In genomic region chr20:63122626-63123025, GRCh38 we compare ENCODE assay signal across 27 cellular contexts.
DNase-seq lines count a peak whose midpoint lies in the region; ATAC-seq, FAIRE-seq and TF ChIP-seq lines count a peak whose summit lies in the region.
"Had no signal": no experiment of that assay in that cellular context is flagged by ENCODE, and none has a peak within 500 bp of the region (broad histone marks: within the 10 kb centered on the region; RNA-seq: fewer than 3 reads in every experiment).

No MANE protein-coding gene starts in this region.

- H3K9ac ChIP-seq in trophoblast cell (ENCODE audit: low read length) = no peak overlapping the region

- H3K36me3 ChIP-seq in trophoblast cell (ENCODE audit: control insufficient read depth in 1 of 2, insufficient read depth in 2 of 2, low read length in 2 of 2) = no peaks in the 10 kb centered on the region

- DNase-seq in activated naive CD8-positive, alpha-beta T cell treated with anti-CD3 and anti-CD28 coated beads, Interleukin-2, amount 10 ng/mL, durations not matched to agents 7 days and 5 days = peak; percentile 7
- DNase-seq in activated naive CD8-positive, alpha-beta T cell treated with anti-CD3 and anti-CD28 coated beads for 36 hours = no peak
- DNase-seq in chondrocyte (ENCODE audit: low spot score) (peak; percentile 5), osteocyte (ENCODE audit: extremely low spot score, unreplicated experiment) (peak; percentile 13), urothelium cell line (ENCODE audit: low spot score) (no peak), DMS114 treated with DMSO at 0.1 percent for 48 hours (lab: John Stamatoyannopoulos, UW; ENCODE audit: unreplicated experiment) (no peak), trophoblast cell (no peak)
- DNase-seq: C1 segment of cervical spinal cord, DMS79, EL, GDM1, GOT3, HCEC 1CT, NCI-H1048, NCI-H1417, NCI-H1694 treated with DMSO at 0.1 percent for 48 hours, NCI-H2081, NCI-H2227 treated with DMSO at 0.1 percent for 48 hours, NCI-H526 treated with DMSO at 0.1 percent for 48 hours, SHP77 treated with DMSO at 0.1 percent for 48 hours had no signal

- no peak overlapping the region for H3K23ac ChIP-seq in trophoblast cell (ENCODE audit: low read length)

- no peak overlapping the region for H3K4ac ChIP-seq in trophoblast cell (ENCODE audit: low read depth, low read length)

- H3K4me3 ChIP-seq in trophoblast cell (ENCODE audit: low read depth, low read length) = no peak overlapping the region
- H3K4me3 ChIP-seq: A549 had no signal

- no peak overlapping the region for H2AK5ac ChIP-seq in trophoblast cell (ENCODE audit: low read length)

- H3K27ac ChIP-seq in trophoblast cell (ENCODE audit: low read depth, low read length) = no peak overlapping the region
- H3K27ac ChIP-seq: A549, HL-60, RWPE1 had no signal

- no peak for ATAC-seq in activated naive CD8-positive, alpha-beta T cell treated with anti-CD3 and anti-CD28 coated beads, Interleukin-2, amount 10 ng/mL, durations not matched to agents 7 days and 5 days (ENCODE audit: low read depth)
- ATAC-seq: A549; CD8-positive, alpha-beta T cell; Panc1 had no signal

- no CpG with 5 or more reads among the region's 7 CpGs for WGBS in trophoblast cell (ENCODE audit: extremely low coverage, insufficient coverage, insufficient read length)

- H3K4me1 ChIP-seq in trophoblast cell (ENCODE audit: control insufficient read depth in 1 of 2, insufficient read depth in 2 of 2, low read length in 2 of 2) = no peaks in the 10 kb centered on the region
- H3K4me1 ChIP-seq: A549, Caco-2 had no signal

- H3K4me3 Mint-ChIP-seq in activated naive CD8-positive, alpha-beta T cell treated with anti-CD3 and anti-CD28 coated beads, Interleukin-2, amount 10 ng/mL, durations not matched to agents 7 days and 5 days = no peak overlapping the region
- H3K4me3 Mint-ChIP-seq in activated naive CD8-positive, alpha-beta T cell treated with anti-CD3 and anti-CD28 coated beads for 36 hours = no peak overlapping the region
- H3K4me3 Mint-ChIP-seq in chondrocyte (ENCODE audit: unreplicated experiment) = no peak overlapping the region
- H3K4me3 Mint-ChIP-seq in osteocyte (ENCODE audit: unreplicated experiment) = no peak overlapping the region
- H3K4me3 Mint-ChIP-seq: CD8-positive, alpha-beta T cell had no signal

- no peaks in the 10 kb centered on the region for H3K79me2 ChIP-seq in trophoblast cell (ENCODE audit: control insufficient read depth, insufficient read depth, low read length, poor library complexity)

- FAIRE-seq in urothelium cell line (lab: Jason Lieb, UNC) = peak; percentile 50
- FAIRE-seq: A549, GM12891 had no signal

- no peak overlapping the region for H2BK120ac ChIP-seq in trophoblast cell (ENCODE audit: insufficient read depth, low read length, poor library complexity)

- H4K91ac ChIP-seq in trophoblast cell (ENCODE audit: low read depth, low read length) = no peak overlapping the region

- no peaks in the 10 kb centered on the region for H3K36me3 Mint-ChIP-seq in activated naive CD8-positive, alpha-beta T cell treated with anti-CD3 and anti-CD28 coated beads, Interleukin-2, amount 10 ng/mL, durations not matched to agents 7 days and 5 days
- H3K36me3 Mint-ChIP-seq in activated naive CD8-positive, alpha-beta T cell treated with anti-CD3 and anti-CD28 coated beads for 36 hours = no peaks in the 10 kb centered on the region
- H3K36me3 Mint-ChIP-seq in chondrocyte (ENCODE audit: low read depth) (no peaks in the 10 kb centered on the region), osteocyte (ENCODE audit: unreplicated experiment) (no peaks in the 10 kb centered on the region)
- H3K36me3 Mint-ChIP-seq: CD8-positive, alpha-beta T cell had no signal

- TF ChIP-seq CTCF in chondrocyte (IDR thresholded peaks at IDR 0.05) = no peak
- no peak for TF ChIP-seq CTCF in osteocyte (IDR thresholded peaks at IDR 0.05)

- H3K79me1 ChIP-seq in trophoblast cell (ENCODE audit: low read length) = no peaks in the 10 kb centered on the region

- H3K27ac Mint-ChIP-seq in activated naive CD8-positive, alpha-beta T cell treated with anti-CD3 and anti-CD28 coated beads, Interleukin-2, amount 10 ng/mL, durations not matched to agents 7 days and 5 days = no peak overlapping the region
- H3K27ac Mint-ChIP-seq in activated naive CD8-positive, alpha-beta T cell treated with anti-CD3 and anti-CD28 coated beads for 36 hours = no peak overlapping the region
- H3K27ac Mint-ChIP-seq in chondrocyte (ENCODE audit: unreplicated experiment) (no peak overlapping the region), osteocyte (ENCODE audit: unreplicated experiment) (no peak overlapping the region)
- H3K27ac Mint-ChIP-seq: CD8-positive, alpha-beta T cell had no signal

- no peak overlapping the region for H3K18ac ChIP-seq in trophoblast cell (ENCODE audit: low read length)

- H3K9me3 ChIP-seq in trophoblast cell (ENCODE audit: insufficient read depth, low read depth, low read length) = peaks cover 10% of the 10 kb centered on the region
- H3K9me3 ChIP-seq: A549, Caco-2 had no signal

- H4K8ac ChIP-seq in trophoblast cell (ENCODE audit: low read depth, low read length) = no peak overlapping the region

- H2AFZ ChIP-seq in trophoblast cell (ENCODE audit: insufficient read depth, low read length, poor library complexity) = no peak overlapping the region

- no peak overlapping the region for H2BK12ac ChIP-seq in trophoblast cell (ENCODE audit: low read length)

- POLR2A ChIA-PET in activated naive CD8-positive, alpha-beta T cell treated with anti-CD3 and anti-CD28 coated beads, Interleukin-2, amount 10 ng/mL, durations not matched to agents 7 days and 5 days (lab: Charles Lee) = no interaction called here

- H3K4me2 ChIP-seq in trophoblast cell (ENCODE audit: low read length) = no peak overlapping the region
- H3K4me2 ChIP-seq: A549 had no signal

- H3K9me3 Mint-ChIP-seq in activated naive CD8-positive, alpha-beta T cell treated with anti-CD3 and anti-CD28 coated beads, Interleukin-2, amount 10 ng/mL, durations not matched to agents 7 days and 5 days = no peaks in the 10 kb centered on the region
- H3K9me3 Mint-ChIP-seq in activated naive CD8-positive, alpha-beta T cell treated with anti-CD3 and anti-CD28 coated beads for 36 hours = no peaks in the 10 kb centered on the region
- H3K9me3 Mint-ChIP-seq in chondrocyte (ENCODE audit: low read depth) = peaks cover 6% of the 10 kb centered on the region
- H3K9me3 Mint-ChIP-seq in osteocyte (ENCODE audit: unreplicated experiment) = no peaks in the 10 kb centered on the region
- H3K9me3 Mint-ChIP-seq: CD8-positive, alpha-beta T cell had no signal

- no peak overlapping the region for H3K14ac ChIP-seq in trophoblast cell (ENCODE audit: low read length)

- H3K27me3 ChIP-seq in trophoblast cell (ENCODE audit: insufficient read depth, low read length) = no peaks in the 10 kb centered on the region

- H2BK5ac ChIP-seq in trophoblast cell (ENCODE audit: low read depth, low read length, poor library complexity) = no peak overlapping the region

- no peak overlapping the region for H4K12ac ChIP-seq in trophoblast cell (ENCODE audit: low read depth, low read length)

- H3K4me1 Mint-ChIP-seq in activated naive CD8-positive, alpha-beta T cell treated with anti-CD3 and anti-CD28 coated beads, Interleukin-2, amount 10 ng/mL, durations not matched to agents 7 days and 5 days = no peaks in the 10 kb centered on the region
- H3K4me1 Mint-ChIP-seq in activated naive CD8-positive, alpha-beta T cell treated with anti-CD3 and anti-CD28 coated beads for 36 hours = no peaks in the 10 kb centered on the region
- no peaks in the 10 kb centered on the region for H3K4me1 Mint-ChIP-seq in chondrocyte (ENCODE audit: low read depth)
- no peaks in the 10 kb centered on the region for H3K4me1 Mint-ChIP-seq in osteocyte (ENCODE audit: unreplicated experiment)

- peaks cover 2% of the 10 kb centered on the region for H3K27me3 Mint-ChIP-seq in activated naive CD8-positive, alpha-beta T cell treated with anti-CD3 and anti-CD28 coated beads, Interleukin-2, amount 10 ng/mL, durations not matched to agents 7 days and 5 days
- H3K27me3 Mint-ChIP-seq in activated naive CD8-positive, alpha-beta T cell treated with anti-CD3 and anti-CD28 coated beads for 36 hours = peaks cover 2% of the 10 kb centered on the region
- H3K27me3 Mint-ChIP-seq in chondrocyte (ENCODE audit: low read depth) (peaks cover 27% of the 10 kb centered on the region), osteocyte (ENCODE audit: unreplicated experiment) (peaks cover 10% of the 10 kb centered on the region)

Comparison
In these comparisons a context has a peak if more than half of its experiments do, and no peak if none do; other contexts are left out.
1. DNase-seq: peak in activated naive CD8-positive, alpha-beta T cell treated with anti-CD3 and anti-CD28 coated beads, Interleukin-2, amount 10 ng/mL, durations not matched to agents 7 days and 5 days (single experiment), chondrocyte (single experiment) and osteocyte (single experiment); none in activated naive CD8-positive, alpha-beta T cell treated with anti-CD3 and anti-CD28 coated beads for 36 hours (single experiment), urothelium cell line (single experiment), DMS114 treated with DMSO at 0.1 percent for 48 hours (single experiment) and trophoblast cell (0 of 2).